ENCODE assay signal across 8 cellular contexts in the genomic region with DNA sequence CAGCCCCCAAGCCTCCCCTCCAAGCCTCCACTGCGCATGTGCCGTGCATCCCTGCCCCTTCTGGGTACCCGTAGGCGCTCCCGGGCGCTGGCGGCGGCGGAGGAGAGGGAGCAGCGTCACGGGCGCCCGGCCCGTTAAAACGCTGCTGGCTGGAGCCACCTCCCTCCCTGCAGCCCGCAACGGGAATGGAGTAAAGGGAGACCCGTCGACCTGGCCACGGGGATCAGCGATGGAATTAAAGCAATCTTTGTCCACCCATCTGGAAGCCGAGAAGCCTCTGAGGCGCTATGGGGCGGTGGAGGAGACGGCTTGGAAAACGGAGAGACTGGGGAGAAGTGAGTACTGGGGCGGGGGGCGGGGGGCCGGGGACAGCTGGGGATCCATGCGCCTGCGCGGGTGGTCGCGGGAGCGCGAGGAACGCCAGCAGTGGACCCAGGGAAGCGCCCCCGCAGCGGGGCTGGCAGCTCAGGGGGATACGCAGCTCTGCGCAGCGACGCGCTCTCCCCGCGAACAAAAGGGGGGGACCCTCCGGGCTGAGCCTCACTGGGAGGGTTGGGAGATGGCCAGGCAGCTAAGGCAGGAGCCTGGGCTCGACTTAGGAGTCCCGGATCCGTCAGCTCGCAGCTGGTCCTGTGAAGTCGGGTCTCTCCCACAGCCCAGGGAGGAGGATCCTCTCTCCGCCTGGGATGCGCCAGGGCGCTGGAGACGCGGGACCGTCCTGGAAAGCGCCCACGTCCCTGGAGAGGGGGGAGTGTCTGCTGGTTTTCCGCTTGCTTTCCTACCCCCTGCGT. TPM values are rescaled to one million over a fixed set of nuclear protein-coding genes. Genes with fewer than 3 reads are reported as not detected.
A peak's percentile ranks its signal among the peaks of the same experiment; 100 is the strongest.
DNase-seq lines count a peak whose midpoint lies in the region; ATAC-seq and TF ChIP-seq lines count a peak whose summit lies in the region.

A gene (plus strand): TSS at position 164 of the 791 bp plus-strand sequence. CDS start 66 bp downstream, at position 230.

- H2BK15ac ChIP-seq in neuronal stem cell (ENCODE audit: low read length): no peak within 1 kb of the TSS

- H3K23ac ChIP-seq in neuronal stem cell (ENCODE audit: low read depth, low read length, poor library complexity): no peak within 1 kb of the TSS

- H3K9me3 ChIP-seq in SJCRH30 (replicated peaks) (no peaks in the 10 kb centered on the region), neuronal stem cell (replicated peaks in 1 of 2; ENCODE audit: control insufficient read depth in 2 of 2, insufficient read depth in 1 of 2, low read depth in 1 of 2, low read length in 2 of 2) (no peaks in the 10 kb centered on the region)

- ATAC-seq in activated naive CD8-positive, alpha-beta T cell treated with anti-CD3 and anti-CD28 coated beads, Interleukin-2, amount 10 ng/mL, durations not matched to agents 7 days and 5 days (ENCODE audit: low read depth): peak; percentile 70
- no peak for ATAC-seq in GM21786 (IDR thresholded peaks at IDR 0.05; ENCODE audit: unreplicated experiment)
- ATAC-seq in GM18858 (IDR thresholded peaks at IDR 0.05; ENCODE audit: unreplicated experiment): no peak

- H3K79me1 ChIP-seq in neuronal stem cell (ENCODE audit: low read depth, low read length): no peaks in the 10 kb centered on the region

- no peak within 1 kb of the TSS for H2BK12ac ChIP-seq in neuronal stem cell (ENCODE audit: low read length)

- TF ChIP-seq CTCF in subcutaneous adipose tissue (IDR thresholded peaks at IDR 0.05; ENCODE audit: low read depth): no peak

- peak within 1 kb of the TSS; percentile 98 for H3K4me2 ChIP-seq in neuronal stem cell (ENCODE audit: insufficient read depth, low read length, poor library complexity, severe bottlenecking)

- peak within 1 kb of the TSS; percentile 3 for H4K8ac ChIP-seq in neuronal stem cell (ENCODE audit: low read depth, low read length)

- H3K4ac ChIP-seq in neuronal stem cell (ENCODE audit: low read length): no peak within 1 kb of the TSS

- peak within 1 kb of the TSS; percentile 83 for H3K4me3 Mint-ChIP-seq in activated naive CD8-positive, alpha-beta T cell treated with anti-CD3 and anti-CD28 coated beads, Interleukin-2, amount 10 ng/mL, durations not matched to agents 7 days and 5 days

- H3K4me3 ChIP-seq in SJCRH30 (peak within 1 kb of the TSS; percentile 74), neuronal stem cell (ENCODE audit: low read length in 2 of 2) (peak within 1 kb of the TSS; percentile 82 to 84)

- H3K4me1 Mint-ChIP-seq in activated naive CD8-positive, alpha-beta T cell treated with anti-CD3 and anti-CD28 coated beads, Interleukin-2, amount 10 ng/mL, durations not matched to agents 7 days and 5 days: peaks cover 10% of the 10 kb centered on the region

- H3K27ac ChIP-seq in SJCRH30 (peak within 1 kb of the TSS; percentile 46), neuronal stem cell (replicated peaks; ENCODE audit: low read length) (peak within 1 kb of the TSS; percentile 83)

- no peak within 1 kb of the TSS for H2BK5ac ChIP-seq in neuronal stem cell (ENCODE audit: low read length)

- peak within 1 kb of the TSS; percentile 91 for H3K18ac ChIP-seq in neuronal stem cell (ENCODE audit: low read length)

- no peak within 1 kb of the TSS for H2BK120ac ChIP-seq in neuronal stem cell (ENCODE audit: low read depth, low read length)

- peaks cover 31% of the 10 kb centered on the region for H3K27me3 Mint-ChIP-seq in activated naive CD8-positive, alpha-beta T cell treated with anti-CD3 and anti-CD28 coated beads, Interleukin-2, amount 10 ng/mL, durations not matched to agents 7 days and 5 days

- no peaks in the 10 kb centered on the region for H3K36me3 Mint-ChIP-seq in activated naive CD8-positive, alpha-beta T cell treated with anti-CD3 and anti-CD28 coated beads, Interleukin-2, amount 10 ng/mL, durations not matched to agents 7 days and 5 days

- peak; percentile 42 for DNase-seq in H4 (ENCODE audit: low spot score)
- peak; percentile 84 for DNase-seq in SJCRH30
- peak; percentile 67 for DNase-seq in activated naive CD8-positive, alpha-beta T cell treated with anti-CD3 and anti-CD28 coated beads, Interleukin-2, amount 10 ng/mL, durations not matched to agents 7 days and 5 days
- peak; percentile 51 for DNase-seq in glomerular visceral epithelial cell (ENCODE audit: extremely low spot score)
- peak; percentile 79 for DNase-seq in neuronal stem cell (ENCODE audit: low spot score)

- H3K27me3 ChIP-seq in SJCRH30: no peaks in the 10 kb centered on the region
- no peaks in the 10 kb centered on the region for H3K27me3 ChIP-seq in neuronal stem cell (ENCODE audit: control insufficient read depth in 3 of 3, insufficient read depth in 3 of 3, low read depth in 1 of 3, low read length in 3 of 3)

- H3K9me3 Mint-ChIP-seq in activated naive CD8-positive, alpha-beta T cell treated with anti-CD3 and anti-CD28 coated beads, Interleukin-2, amount 10 ng/mL, durations not matched to agents 7 days and 5 days: no peaks in the 10 kb centered on the region

- H4K91ac ChIP-seq in neuronal stem cell (ENCODE audit: low read depth, low read length, poor library complexity): no peak within 1 kb of the TSS

- peak within 1 kb of the TSS; percentile 94 for H2AFZ ChIP-seq in neuronal stem cell (ENCODE audit: low read length)

- WGBS in neuronal stem cell (ENCODE audit: extremely low coverage in 2 of 2, insufficient read length in 2 of 2, insufficient replicate concordance in 1 of 2), 2 donors: no CpG with 5 or more reads among the region's 63 CpGs

- no peak within 1 kb of the TSS for H2AK5ac ChIP-seq in neuronal stem cell (ENCODE audit: low read depth, low read length)

- no peak within 1 kb of the TSS for H3K27ac Mint-ChIP-seq in activated naive CD8-positive, alpha-beta T cell treated with anti-CD3 and anti-CD28 coated beads, Interleukin-2, amount 10 ng/mL, durations not matched to agents 7 days and 5 days

- H3K9ac ChIP-seq in neuronal stem cell (ENCODE audit: low read depth, low read length, poor library complexity): peak within 1 kb of the TSS; percentile 85

- H3K36me3 ChIP-seq in SJCRH30: no peaks in the 10 kb centered on the region
- H3K36me3 ChIP-seq in neuronal stem cell (replicated peaks in 1 of 2; ENCODE audit: control insufficient read depth in 2 of 2, insufficient read depth in 2 of 2, low read length in 2 of 2): no peaks in the 10 kb centered on the region

- POLR2A ChIA-PET in activated naive CD8-positive, alpha-beta T cell treated with anti-CD3 and anti-CD28 coated beads, Interleukin-2, amount 10 ng/mL, durations not matched to agents 7 days and 5 days (lab: Charles Lee): no interaction called here

- peak within 1 kb of the TSS; percentile 0 for H3K14ac ChIP-seq in neuronal stem cell (ENCODE audit: low read length)

- H3K4me1 ChIP-seq in SJCRH30 (peaks cover 3% of the 10 kb centered on the region), neuronal stem cell (ENCODE audit: control insufficient read depth in 2 of 2, insufficient read depth in 1 of 2, low read depth in 1 of 2, low read length in 2 of 2) (peaks cover 5% of the 10 kb centered on the region in 2 donors)

RNA-seq across cellular contexts. Expression of the gene that starts here (rescaled TPM):
- 12.5 and 16.4 TPM in 2 replicates for total RNA-seq in H4 (2014; rRNA removed; shearing (Covaris generic))
- 64.2 and 66.0 TPM in 2 replicates for total RNA-seq in SJCRH30 (2014; rRNA removed; shearing (Covaris generic))
- total RNA-seq in activated naive CD8-positive, alpha-beta T cell treated with anti-CD3 and anti-CD28 coated beads, Interleukin-2, amount 10 ng/mL, durations not matched to agents 7 days and 5 days: 1 to 10 TPM; 3.7 to 4.1 TPM
- polyA plus RNA-seq in neuronal stem cell (2013, experiment 1 of 2): 41.0 TPM
- 42.0 TPM for polyA plus RNA-seq in neuronal stem cell (2013, experiment 2 of 2)
- 10 to 100 TPM; 21.8 to 72.2 (median 34.9) TPM for total RNA-seq in subcutaneous adipose tissue
